Comparison of ENCODE assay signal across 12 cellular contexts in the genomic region with DNA sequence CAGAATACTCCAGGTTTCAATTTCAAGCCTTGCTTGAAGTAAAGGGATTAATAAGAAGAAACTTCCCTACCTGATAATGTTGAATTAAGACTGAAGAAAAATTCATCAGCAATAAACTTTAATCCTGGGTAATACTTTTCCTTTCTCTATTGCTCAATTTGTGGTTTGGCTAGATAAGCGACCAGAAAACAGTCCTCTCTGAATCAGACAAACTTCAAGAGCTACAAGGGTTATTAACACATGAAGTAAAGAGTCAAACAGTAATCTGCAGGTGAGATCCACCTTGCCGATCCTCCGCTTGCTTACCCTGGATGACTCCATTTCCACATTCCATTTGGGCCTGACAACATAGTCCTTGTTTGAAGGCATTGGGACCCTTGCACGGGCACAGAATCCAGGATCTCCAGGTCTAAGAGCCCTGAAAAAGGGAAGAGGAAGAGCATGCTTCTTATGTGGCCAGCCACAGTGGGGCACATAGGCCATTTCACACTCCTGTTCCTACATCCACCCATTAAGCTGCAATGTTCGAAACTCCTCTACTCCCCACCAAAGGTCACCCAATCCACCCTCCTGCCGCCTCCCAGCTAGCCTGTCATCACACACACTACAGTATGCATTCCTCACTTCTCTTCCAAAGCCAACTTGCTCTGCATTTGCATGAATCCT. TPM values are rescaled to one million over a fixed set of nuclear protein-coding genes. Genes with fewer than 3 reads are reported as not detected.
DNase-seq lines count a peak whose midpoint lies in the region; ATAC-seq lines count a peak whose summit lies in the region.
"Had no signal": no experiment of that assay in that cellular context is flagged by ENCODE, and none has a peak within 500 bp of the region (broad histone marks: within the 10 kb centered on the region; RNA-seq: fewer than 3 reads in every experiment).

No MANE protein-coding gene starts in this region.

- peak; percentile 52 for ATAC-seq in stimulated activated effector memory CD8-positive, alpha-beta T cell treated with anti-CD3 and anti-CD28 coated beads, Interleukin-12 subunit alpha, Interleukin-12 subunit beta, amount 100 ng/mL, for 72 hours
- ATAC-seq in HG03159 (IDR thresholded peaks at IDR 0.05; ENCODE audit: unreplicated experiment) (no peak), HG02678 (IDR thresholded peaks at IDR 0.05; ENCODE audit: unreplicated experiment) (no peak)

- H3K4me3 Mint-ChIP-seq in activated CD4-positive, alpha-beta T cell treated with anti-CD3 and anti-CD28 coated beads, Interleukin-2, amount 10 ng/mL, durations not matched to agents 24 days and 14 days, result peak overlapping the region; percentile 36
- H3K4me3 Mint-ChIP-seq in dendritic cell treated with granulocyte-macrophage colony-stimulating factor and Interleukin-4, amounts not matched to agents 40 ng/mL and 50 ng/mL, for 4 days, result no peak overlapping the region
- peak overlapping the region; percentile 27 for H3K4me3 Mint-ChIP-seq in stimulated activated effector memory CD8-positive, alpha-beta T cell treated with anti-CD3 and anti-CD28 coated beads, Interleukin-12 subunit alpha, Interleukin-12 subunit beta, amount 100 ng/mL, for 72 hours

- H3K27ac Mint-ChIP-seq in activated CD4-positive, alpha-beta T cell treated with anti-CD3 and anti-CD28 coated beads, Interleukin-2, amount 10 ng/mL, durations not matched to agents 24 days and 14 days, result peak overlapping the region; percentile 61
- peak overlapping the region; percentile 7 for H3K27ac Mint-ChIP-seq in dendritic cell treated with granulocyte-macrophage colony-stimulating factor and Interleukin-4, amounts not matched to agents 40 ng/mL and 50 ng/mL, for 4 days
- H3K27ac Mint-ChIP-seq in stimulated activated effector memory CD8-positive, alpha-beta T cell treated with anti-CD3 and anti-CD28 coated beads, Interleukin-12 subunit alpha, Interleukin-12 subunit beta, amount 100 ng/mL, for 72 hours, result peak overlapping the region; percentile 41

- intact Hi-C loops in activated CD4-positive, alpha-beta T cell treated with anti-CD3 and anti-CD28 coated beads, Interleukin-2, amount 10 ng/mL, durations not matched to agents 24 days and 14 days (cut with micrococcal nuclease), result no loop called here
- intact Hi-C loops in dendritic cell treated with granulocyte-macrophage colony-stimulating factor and Interleukin-4, amounts not matched to agents 40 ng/mL and 50 ng/mL, for 4 days (cut with micrococcal nuclease), result no loop called here

- H3K4me1 Mint-ChIP-seq in activated CD4-positive, alpha-beta T cell treated with anti-CD3 and anti-CD28 coated beads, Interleukin-2, amount 10 ng/mL, durations not matched to agents 24 days and 14 days, result peaks cover 33% of the 10 kb centered on the region
- H3K4me1 Mint-ChIP-seq in dendritic cell treated with granulocyte-macrophage colony-stimulating factor and Interleukin-4, amounts not matched to agents 40 ng/mL and 50 ng/mL, for 4 days (ENCODE audit: low read depth), result peaks cover 30% of the 10 kb centered on the region
- H3K4me1 Mint-ChIP-seq in stimulated activated effector memory CD8-positive, alpha-beta T cell treated with anti-CD3 and anti-CD28 coated beads, Interleukin-12 subunit alpha, Interleukin-12 subunit beta, amount 100 ng/mL, for 72 hours, result peaks cover 40% of the 10 kb centered on the region

- no peaks in the 10 kb centered on the region for H3K9me3 Mint-ChIP-seq in activated CD4-positive, alpha-beta T cell treated with anti-CD3 and anti-CD28 coated beads, Interleukin-2, amount 10 ng/mL, durations not matched to agents 24 days and 14 days
- H3K9me3 Mint-ChIP-seq in dendritic cell treated with granulocyte-macrophage colony-stimulating factor and Interleukin-4, amounts not matched to agents 40 ng/mL and 50 ng/mL, for 4 days, result no peaks in the 10 kb centered on the region
- no peaks in the 10 kb centered on the region for H3K9me3 Mint-ChIP-seq in stimulated activated effector memory CD8-positive, alpha-beta T cell treated with anti-CD3 and anti-CD28 coated beads, Interleukin-12 subunit alpha, Interleukin-12 subunit beta, amount 100 ng/mL, for 72 hours

- DNase-seq in activated CD4-positive, alpha-beta T cell treated with anti-CD3 and anti-CD28 coated beads, Interleukin-2, amount 10 ng/mL, durations not matched to agents 24 days and 14 days, result no peak
- DNase-seq in activated CD4-positive, alpha-beta T cell treated with anti-CD3 and anti-CD28 coated beads, Interleukin-2, amount 50 U/mL, for 1 hour, result no peak
- peak; percentile 70 for DNase-seq in SKM-1 treated with dmso at 0.1 percent for 144 hours (lab: John Stamatoyannopoulos, UW; ENCODE audit: unreplicated experiment)
- no peak for DNase-seq in stimulated activated effector memory CD8-positive, alpha-beta T cell treated with anti-CD3 and anti-CD28 coated beads, Interleukin-12 subunit alpha, Interleukin-12 subunit beta, amount 100 ng/mL, for 72 hours (ENCODE audit: low spot score in 2 of 2)
- no peak for DNase-seq in dedifferentiated amniotic fluid mesenchymal stem cell (ENCODE audit: extremely low spot score)
- DNase-seq: activated effector memory CD4-positive, alpha-beta T cell treated with anti-CD3 and anti-CD28 coated beads, Interleukin-2, amount 50 U/mL, for 16 hours; effector memory CD4-positive, alpha-beta T cell; EL; NCI-H1694 treated with DMSO at 0.1 percent for 48 hours had no signal

- H3K36me3 Mint-ChIP-seq in activated CD4-positive, alpha-beta T cell treated with anti-CD3 and anti-CD28 coated beads, Interleukin-2, amount 10 ng/mL, durations not matched to agents 24 days and 14 days (ENCODE audit: low read depth), result peaks cover 69% of the 10 kb centered on the region
- H3K36me3 Mint-ChIP-seq in dendritic cell treated with granulocyte-macrophage colony-stimulating factor and Interleukin-4, amounts not matched to agents 40 ng/mL and 50 ng/mL, for 4 days (ENCODE audit: low read depth), result peaks cover 99% of the 10 kb centered on the region
- peaks cover 100% of the 10 kb centered on the region for H3K36me3 Mint-ChIP-seq in stimulated activated effector memory CD8-positive, alpha-beta T cell treated with anti-CD3 and anti-CD28 coated beads, Interleukin-12 subunit alpha, Interleukin-12 subunit beta, amount 100 ng/mL, for 72 hours

- H3K27me3 Mint-ChIP-seq in activated CD4-positive, alpha-beta T cell treated with anti-CD3 and anti-CD28 coated beads, Interleukin-2, amount 10 ng/mL, durations not matched to agents 24 days and 14 days, result no peaks in the 10 kb centered on the region
- H3K27me3 Mint-ChIP-seq in dendritic cell treated with granulocyte-macrophage colony-stimulating factor and Interleukin-4, amounts not matched to agents 40 ng/mL and 50 ng/mL, for 4 days, result no peaks in the 10 kb centered on the region

RNA-seq across cellular contexts. Expression of a gene that starts 39.9 kb away (rescaled TPM):
- total RNA-seq in activated CD4-positive, alpha-beta T cell treated with anti-CD3 and anti-CD28 coated beads, Interleukin-2, amount 10 ng/mL, durations not matched to agents 24 days and 14 days, result 57.6 and 61.9 TPM in 2 replicates

RNA-seq across cellular contexts. Expression of a gene that starts 49.1 kb away (rescaled TPM):
- 0.07 and 0.12 TPM in 2 replicates for total RNA-seq in activated CD4-positive, alpha-beta T cell treated with anti-CD3 and anti-CD28 coated beads, Interleukin-2, amount 10 ng/mL, durations not matched to agents 24 days and 14 days

Comparison
In these comparisons a context has a peak if more than half of its experiments do, and no peak if none do; other contexts are left out.
1. H3K27ac Mint-ChIP-seq: peak in every context shown above with its lines; median percentile 61 in activated CD4-positive, alpha-beta T cell treated with anti-CD3 and anti-CD28 coated beads, Interleukin-2, amount 10 ng/mL, durations not matched to agents 24 days and 14 days; 41 in stimulated activated effector memory CD8-positive, alpha-beta T cell treated with anti-CD3 and anti-CD28 coated beads, Interleukin-12 subunit alpha, Interleukin-12 subunit beta, amount 100 ng/mL, for 72 hours; 7 in dendritic cell treated with granulocyte-macrophage colony-stimulating factor and Interleukin-4, amounts not matched to agents 40 ng/mL and 50 ng/mL, for 4 days.